Comparison of ENCODE assay signal across 2 cellular contexts in genomic region chr10:91452063-91452462, GRCh38.
TF ChIP-seq lines count a peak whose summit lies in the region.

No MANE protein-coding gene starts in this region.

TF ChIP-seq in SK-N-SH treated with all-trans-retinoic acid at 6 μM for 48 hours, 23 proteins besides CTCF, POLR2A, EP300 and RAD21 (continued from another document):
- TF ChIP-seq CSRNP3 (CRISPR knock-in tag; IDR thresholded peaks at IDR 0.05) (no peak), BACH2 (CRISPR knock-in tag; IDR thresholded peaks at IDR 0.05; ENCODE audit: borderline replicate concordance) (no peak), ZFP3 (CRISPR knock-in tag; IDR thresholded peaks at IDR 0.05) (no peak)
TF ChIP-seq in SK-N-SH treated with all-trans-retinoic acid at 6 μM for 48 hours: peak in this region for 1.

TF ChIP-seq in SK-N-SH, 30 proteins besides CTCF, POLR2A, EP300 and RAD21 (continued from another document):
- TF ChIP-seq FOSL2 (IDR thresholded peaks at IDR 0.05; ENCODE audit: borderline replicate concordance, low read depth) (no peak), FOXM1 (IDR thresholded peaks at IDR 0.05; ENCODE audit: low read depth) (no peak), RFX5 (IDR thresholded peaks at IDR 0.05; ENCODE audit: low read length) (no peak), SIN3A (IDR thresholded peaks at IDR 0.05; ENCODE audit: borderline replicate concordance, low read depth, low read length) (no peak), ZBTB33 (IDR thresholded peaks at IDR 0.05; ENCODE audit: borderline replicate concordance, low read depth) (no peak), TEAD4 (IDR thresholded peaks at IDR 0.05; ENCODE audit: borderline replicate concordance, insufficient read depth) (no peak), NRF1 (IDR thresholded peaks at IDR 0.05; ENCODE audit: low read depth, low read length) (no peak), GABPA (IDR thresholded peaks at IDR 0.05; ENCODE audit: low read depth) (no peak), CHD2 (IDR thresholded peaks at IDR 0.05; ENCODE audit: low read length, partially characterized antibody) (no peak), TCF12 (IDR thresholded peaks at IDR 0.05) (no peak), USF1 (IDR thresholded peaks at IDR 0.05; ENCODE audit: borderline replicate concordance, low read depth) (no peak)
TF ChIP-seq in SK-N-SH: peak in this region for 0.
